ENCODE assay signal across 28 cellular contexts in the genomic region with DNA sequence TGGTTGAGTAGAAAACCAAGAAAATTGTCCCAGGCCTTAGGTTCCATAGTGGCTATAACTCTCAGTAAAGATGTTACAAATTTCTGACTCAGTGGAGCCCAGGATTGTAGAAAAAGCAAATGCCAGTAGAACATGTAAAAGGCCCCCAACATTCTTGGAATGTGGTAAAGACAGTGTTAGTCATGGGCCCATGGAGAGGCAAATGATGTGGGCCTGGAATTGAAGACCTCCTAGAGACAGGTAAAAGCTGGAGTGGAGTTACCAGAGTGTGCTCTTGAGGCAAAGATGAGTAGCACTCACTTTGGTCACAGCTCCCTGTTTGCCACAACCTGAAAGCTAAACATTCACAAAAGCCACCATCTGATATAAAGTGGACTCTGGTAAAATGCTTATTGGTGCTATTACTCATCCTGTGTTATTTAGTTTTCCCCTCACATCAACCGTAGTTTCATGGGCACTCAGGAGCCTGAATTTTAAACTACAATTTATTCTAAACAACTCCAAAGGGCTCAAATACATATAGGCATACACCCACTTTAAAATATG.
DNase-seq lines count a peak whose midpoint lies in the region; ATAC-seq, FAIRE-seq and TF ChIP-seq lines count a peak whose summit lies in the region.
"Had no signal": no experiment of that assay in that cellular context is flagged by ENCODE, and none has a peak within 500 bp of the region (broad histone marks: within the 10 kb centered on the region; RNA-seq: fewer than 3 reads in every experiment).

No MANE protein-coding gene starts in this region.

- H4K20me1 ChIP-seq in astrocyte (ENCODE audit: insufficient read depth, low read length), result no peaks in the 10 kb centered on the region

- H3K9ac ChIP-seq in HUES6 (ENCODE audit: low read length), result no peak overlapping the region
- H3K9ac ChIP-seq in astrocyte (ENCODE audit: low read length), result no peak overlapping the region
- H3K9ac ChIP-seq: neural progenitor cell had no signal

- peaks cover 21% of the 10 kb centered on the region for H3K4me1 Mint-ChIP-seq in astrocyte (ENCODE audit: low read depth, unreplicated experiment)
- H3K4me1 Mint-ChIP-seq: CD14-positive monocyte, T-cell had no signal

- H3K27ac ChIP-seq in HUES6 (ENCODE audit: low read depth, low read length) (0 out of 2 replicates have a peak overlapping the region, but pooled peaks have one; percentile 27), astrocyte (ENCODE audit: low read depth, low read length) (no peak overlapping the region)
- H3K27ac ChIP-seq: left lung, neural progenitor cell, prostate gland, thyroid gland had no signal

- peak; percentile 38 for DNase-seq in EH (ENCODE audit: low read depth)
- DNase-seq in astrocyte (ENCODE audit: low read depth), result peak; percentile 64
- peak; percentile 66 for DNase-seq in iPS-NIHi7 (ENCODE audit: extremely low spot score)
- DNase-seq in activated naive CD4-positive, alpha-beta T cell treated with anti-CD3 and anti-CD28 coated beads, Interleukin-2, amount 50 U/mL, for 16 hours, result no peak
- DNase-seq in NCI-H524 (lab: John Stamatoyannopoulos, UW), result no peak
- no peak for DNase-seq in NOMO-1 treated with DMSO at 0.1 percent for 48 hours (lab: John Stamatoyannopoulos, UW; ENCODE audit: unreplicated experiment)
- DNase-seq: activated CD4-positive, alpha-beta T cell treated with anti-CD3 and anti-CD28 coated beads, Interleukin-2, amount 50 U/mL, for 4 hours; activated gamma-delta T cell treated with Interleukin-2 at 50 U/mL for 16 hours; amygdala; foreskin melanocyte; GOT3; hippocampal formation; left lung; mucosa of descending colon; NCI-H1105 treated with DMSO at 0.1 percent for 48 hours; NCI-H2107; NCI-H524 treated with DMSO at 0.1 percent for 48 hours; SIG-M5; stimulated activated CD4-positive, alpha-beta T cell treated with anti-CD3 and anti-CD28 coated beads, Interleukin-2, amount 100 ng/mL, for 48 hours; stimulated activated naive CD4-positive, alpha-beta T cell treated with Interleukin-2 at 50 U/mL for 16 hours; T-cell; thyroid gland had no signal

- no peak overlapping the region for H3K4me2 ChIP-seq in astrocyte (ENCODE audit: low read length)
- H3K4me2 ChIP-seq: neural progenitor cell, smooth muscle cell had no signal

- FAIRE-seq in astrocyte (lab: Jason Lieb, UNC), result no peak

- H3K36me3 ChIP-seq in HUES6 (ENCODE audit: control insufficient read depth, insufficient read depth, low read length), result no peaks in the 10 kb centered on the region; the same call in 1 of the 2 replicates
- H3K36me3 ChIP-seq in astrocyte (ENCODE audit: insufficient read depth, low read length), result no peaks in the 10 kb centered on the region
- H3K36me3 ChIP-seq: left lung, neural progenitor cell, prostate gland, thyroid gland had no signal

- H3K27me3 Mint-ChIP-seq in astrocyte (ENCODE audit: low read depth, unreplicated experiment), result no peaks in the 10 kb centered on the region

- no peak for TF ChIP-seq CTCF in astrocyte (IDR thresholded peaks at IDR 0.05; ENCODE audit: insufficient read depth, low read depth, low read length)

- H3K9me3 ChIP-seq in HUES6 (ENCODE audit: control insufficient read depth, insufficient read depth, low read depth, low read length), result peaks cover 3% of the 10 kb centered on the region; the same call in 1 of the 2 replicates
- H3K9me3 ChIP-seq in astrocyte (ENCODE audit: insufficient read depth, low read depth, low read length), result no peaks in the 10 kb centered on the region
- H3K9me3 ChIP-seq: left lung, mucosa of descending colon, prostate gland, thyroid gland had no signal

- H3K4me3 ChIP-seq in HUES6 (ENCODE audit: low read depth, low read length) (no peak overlapping the region), astrocyte (ENCODE audit: insufficient read depth, low read depth, low read length) (no peak overlapping the region)
- H3K4me3 ChIP-seq: left lung, mucosa of descending colon, neural progenitor cell, prostate gland, smooth muscle cell, thyroid gland had no signal

- no peak overlapping the region for H3K27ac Mint-ChIP-seq in astrocyte (ENCODE audit: unreplicated experiment)
- H3K27ac Mint-ChIP-seq: CD14-positive monocyte, neural progenitor cell, T-cell had no signal

- no peak overlapping the region for H3K4me3 Mint-ChIP-seq in astrocyte (ENCODE audit: unreplicated experiment)
- H3K4me3 Mint-ChIP-seq: CD14-positive monocyte, neural progenitor cell, T-cell had no signal

- H3K9me3 Mint-ChIP-seq in astrocyte (ENCODE audit: unreplicated experiment), result peaks cover 4% of the 10 kb centered on the region

- H3K4me1 ChIP-seq in HUES6 (ENCODE audit: control insufficient read depth, insufficient read depth, low read length) (peaks cover 19% of the 10 kb centered on the region), astrocyte (ENCODE audit: insufficient read depth, low read length) (no peaks in the 10 kb centered on the region)
- H3K4me1 ChIP-seq: left lung, neural progenitor cell, prostate gland, thyroid gland had no signal

- no peak overlapping the region for H2AFZ ChIP-seq in astrocyte (ENCODE audit: low read depth, low read length)
- H2AFZ ChIP-seq: neural progenitor cell had no signal

- H3K27me3 ChIP-seq in HUES6 (ENCODE audit: control insufficient read depth, insufficient read depth, low read length) (no peaks in the 10 kb centered on the region), astrocyte (ENCODE audit: insufficient read depth, low read length) (no peaks in the 10 kb centered on the region)
- H3K27me3 ChIP-seq: left lung, neural progenitor cell, thyroid gland had no signal

- H3K79me2 ChIP-seq in astrocyte (ENCODE audit: insufficient read depth, low read length), result no peaks in the 10 kb centered on the region

- H3K36me3 Mint-ChIP-seq in astrocyte (ENCODE audit: low read depth, unreplicated experiment), result no peaks in the 10 kb centered on the region
- H3K36me3 Mint-ChIP-seq: CD14-positive monocyte, neural progenitor cell, T-cell had no signal

- no peak for ATAC-seq in HG03045 (IDR thresholded peaks at IDR 0.05; ENCODE audit: unreplicated experiment)
- ATAC-seq: left lung, mucosa of descending colon, T-cell had no signal

Comparison
In these comparisons a context has a peak if more than half of its experiments do, and no peak if none do; other contexts are left out.
1. DNase-seq: peak in EH (single experiment), astrocyte (single experiment) and iPS-NIHi7 (single experiment); none in activated naive CD4-positive, alpha-beta T cell treated with anti-CD3 and anti-CD28 coated beads, Interleukin-2, amount 50 U/mL, for 16 hours (single experiment), NCI-H524 (0 of 2) and NOMO-1 treated with DMSO at 0.1 percent for 48 hours (single experiment).